ENCODE assay signal across 8 cellular contexts in the genomic region with DNA sequence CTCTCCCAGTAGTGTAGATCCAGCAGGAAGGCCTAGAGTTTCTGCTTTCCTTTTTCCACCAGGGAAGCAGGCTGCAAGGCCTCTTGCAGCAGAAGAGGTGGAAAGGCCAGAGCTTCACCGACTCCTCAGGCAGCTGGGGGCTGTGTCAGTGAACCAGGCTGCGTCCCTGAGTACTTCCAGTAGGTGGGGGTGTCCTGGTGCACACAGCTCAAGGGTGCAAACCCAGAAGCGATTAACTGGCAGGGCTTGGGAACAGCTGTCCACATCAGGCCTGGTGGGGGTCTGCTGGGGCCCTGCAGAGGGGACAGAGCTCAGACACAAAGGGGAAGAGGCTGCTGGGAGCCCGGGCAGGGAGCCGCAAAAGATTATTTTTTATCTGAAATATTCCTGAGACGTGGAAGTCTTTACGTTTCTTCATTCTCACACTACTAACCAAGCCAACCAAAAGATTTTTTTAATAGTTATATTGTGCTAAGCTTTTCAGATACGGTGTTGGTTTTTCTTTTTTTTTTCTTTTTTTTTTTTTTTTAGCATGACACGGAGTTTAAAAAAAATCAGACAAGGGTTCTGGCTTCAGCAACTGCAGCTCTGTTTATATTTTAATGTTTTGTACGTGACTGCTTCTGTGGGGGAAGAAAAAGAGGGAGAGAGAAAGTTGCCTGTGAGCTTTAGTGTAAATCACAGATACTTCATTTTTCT. TPM values are rescaled to one million over a fixed set of nuclear protein-coding genes. Genes with fewer than 3 reads are reported as not detected.
A peak's percentile ranks its signal among the peaks of the same experiment; 100 is the strongest.
DNase-seq lines count a peak whose midpoint lies in the region; ATAC-seq and TF ChIP-seq lines count a peak whose summit lies in the region.

No MANE protein-coding gene starts in this region.

- no peaks in the 10 kb centered on the region for H3F3A ChIP-seq in neural cell (ENCODE audit: insufficient read depth, low read length, poor library complexity, severe bottlenecking)

- no peak for TF ChIP-seq EP300 in neural cell (conservative IDR thresholded peaks at IDR 0.05; ENCODE audit: poor library complexity, severe bottlenecking)

- H2AFZ ChIP-seq in fibroblast of lung (ENCODE audit: low read length) (no peak overlapping the region), neural cell (ENCODE audit: low read depth, low read length) (no peak overlapping the region)

- peaks cover 62% of the 10 kb centered on the region for H3K79me2 ChIP-seq in fibroblast of lung (ENCODE audit: control insufficient read depth, insufficient read depth, low read length)
- no peaks in the 10 kb centered on the region for H3K79me2 ChIP-seq in neural cell (replicated peaks; ENCODE audit: insufficient read depth, low read length)

- H3K4me3 ChIP-seq in fibroblast of lung (replicated peaks in 1 of 4; ENCODE audit: control extremely low read depth in 1 of 4, insufficient read depth in 1 of 4, low read depth in 3 of 4, low read length in 4 of 4) (no peak overlapping the region), neural cell (ENCODE audit: low read length) (no peak overlapping the region)

- peak; percentile 22 for TF ChIP-seq RAD21 in neural cell (conservative IDR thresholded peaks at IDR 0.05)

- H3K27ac ChIP-seq in fibroblast of lung (ENCODE audit: insufficient read depth, low read length) (peak overlapping the region; percentile 46), neural cell (ENCODE audit: low read length) (no peak overlapping the region)

- no peak for ATAC-seq in GM19324 (IDR thresholded peaks at IDR 0.05; ENCODE audit: low FRiP score, unreplicated experiment)

- H3K4me2 ChIP-seq in fibroblast of lung (ENCODE audit: extremely low read depth, insufficient read depth, low read length) (peak overlapping the region; percentile 81), neural cell (ENCODE audit: low read length) (no peak overlapping the region)

- peaks cover 26% of the 10 kb centered on the region for H3K4me1 ChIP-seq in fibroblast of lung (ENCODE audit: control insufficient read depth, extremely low read depth, insufficient read depth, low read length)

- H3K9me2 ChIP-seq in neural cell (ENCODE audit: insufficient read depth, low read length): no peaks in the 10 kb centered on the region

- H3K9me3 ChIP-seq in fibroblast of lung (ENCODE audit: control insufficient read depth, insufficient read depth, low read depth, low read length): no peaks in the 10 kb centered on the region
- H3K9me3 ChIP-seq in neural cell (ENCODE audit: low read length): no peaks in the 10 kb centered on the region

- H4K20me1 ChIP-seq in fibroblast of lung (ENCODE audit: control insufficient read depth, extremely low read depth, insufficient read depth, low read length) (no peaks in the 10 kb centered on the region), neural cell (ENCODE audit: insufficient read depth) (no peaks in the 10 kb centered on the region)

- no peaks in the 10 kb centered on the region for H3K27me3 ChIP-seq in fibroblast of lung (ENCODE audit: control insufficient read depth, insufficient read depth, low read length)
- no peaks in the 10 kb centered on the region for H3K27me3 ChIP-seq in neural cell (ENCODE audit: insufficient read depth, low read depth, low read length)

- H3K9ac ChIP-seq in fibroblast of lung (ENCODE audit: insufficient read depth, low read length): no peak overlapping the region
- H3K9ac ChIP-seq in neural cell (ENCODE audit: low read length): no peak overlapping the region

- H3K36me3 ChIP-seq in fibroblast of lung (ENCODE audit: control insufficient read depth, insufficient read depth, low read length): no peaks in the 10 kb centered on the region
- H3K36me3 ChIP-seq in neural cell (ENCODE audit: insufficient read depth, low read length): no peaks in the 10 kb centered on the region

- TF ChIP-seq CTCF in fibroblast of lung (conservative IDR thresholded peaks at IDR 0.05 in 1 of 2, IDR thresholded peaks at IDR 0.05 in 1 of 2; ENCODE audit: low read depth in 1 of 2, low read length in 2 of 2): peak; percentile 72 to 85
- TF ChIP-seq CTCF in neural cell (IDR thresholded peaks at IDR 0.05; ENCODE audit: poor library complexity, severe bottlenecking): peak; percentile 42

- DNase-seq in H4 (ENCODE audit: low spot score) (peak; percentile 57), RPMI8226 (peak; percentile 34), fibroblast of lung (ENCODE audit: low read depth in 2 of 2) (peak; percentile 60 to 88), NOMO-1 (lab: John Stamatoyannopoulos, UW; ENCODE audit: unreplicated experiment in 2 of 2) (no peak), NCI-H2081 (lab: John Stamatoyannopoulos, UW) (no peak), cerebellum (ENCODE audit: low spot score) (no peak)

TF ChIP-seq in neural cell, 6 proteins besides CTCF, POLR2A, EP300 and RAD21:
- TF ChIP-seq EZH2 (IDR thresholded peaks at IDR 0.05; ENCODE audit: borderline replicate concordance, insufficient read depth, low read length, poor library complexity, severe bottlenecking) (no peak), MXI1 (conservative IDR thresholded peaks at IDR 0.05; ENCODE audit: poor library complexity, severe bottlenecking) (no peak)

RNA-seq across cellular contexts. Expression of gene TSHZ3, which starts 11.0 kb away (rescaled TPM):
- total RNA-seq in H4 (2014; rRNA removed; shearing (Covaris generic)): 5.4 and 7.1 TPM in 2 replicates
- total RNA-seq in fibroblast of lung: 10.3 and 17.3 TPM in 2 replicates
- polyA plus RNA-seq in fibroblast of lung: 7.0 and 11.3 TPM in 2 replicates
- polyA plus RNA-seq in fibroblast of lung (2012): 15.1 and 18.0 TPM in 2 replicates
- polyA minus RNA-seq in fibroblast of lung (ENCODE audit: low replicate concordance): 41.0 and 47.3 TPM in 2 replicates
- polyA plus RNA-seq in neural cell: 1.7 and 2.4 TPM in 2 replicates
- 3.9 and 5.4 TPM in 2 replicates for polyA minus RNA-seq in neural cell
- 2.9 TPM for total RNA-seq in cerebellum

Comparison
In these comparisons a context has a peak if more than half of its experiments do, and no peak if none do; other contexts are left out.
1. DNase-seq: peak in H4 (single experiment), RPMI8226 (single experiment) and fibroblast of lung (2 of 2); none in NOMO-1 (0 of 2), NCI-H2081 (0 of 2) and cerebellum (single experiment).